ENCODE assay signal across 8 cellular contexts in genomic region chr11:117232911-117233409, GRCh38. TPM values are rescaled to one million over a fixed set of nuclear protein-coding genes. Genes with fewer than 3 reads are reported as not detected.
DNase-seq lines count a peak whose midpoint lies in the region; ATAC-seq and TF ChIP-seq lines count a peak whose summit lies in the region.

No MANE protein-coding gene starts in this region.

- intact Hi-C loops in body of pancreas (cut with DNase I) = no loop called here
- intact Hi-C loops in stomach (cut with DNase I; ENCODE audit: low total_unique reads) = loop anchor here (10.0 kb wide), 1 partner anchor 82 kb away; the partner anchor contains the start of gene BACE1

- 1 to 2% methylated on average over 4 to 16 of the region's 27 CpGs for WGBS in body of pancreas, 2 donors
- WGBS in stomach, 5 donors = 0 to 2% (median 1%) methylated on average over 17 to 27 of the region's 27 CpGs

- H3K36me3 ChIP-seq in body of pancreas (replicated peaks in 1 of 2; ENCODE audit: insufficient read depth in 1 of 2, low read depth in 2 of 2) (peaks cover 0 to 6% of the 10 kb centered on the region in 2 donors), kidney epithelial cell (ENCODE audit: control insufficient read depth, insufficient read depth, low read length) (no peaks in the 10 kb centered on the region), stomach (peaks cover 17 to 34% (median 25%) of the 10 kb centered on the region in 4 donors)

- TF ChIP-seq CTCF in LNCaP clone FGC (IDR thresholded peaks at IDR 0.05; ENCODE audit: control insufficient read depth, extremely low read depth, insufficient read depth) (no peak), body of pancreas (IDR thresholded peaks at IDR 0.05) (no peak), kidney epithelial cell (IDR thresholded peaks at IDR 0.05; ENCODE audit: insufficient read depth, low read length, poor library complexity, severe bottlenecking) (no peak), stomach (IDR thresholded peaks at IDR 0.05) (no peak)

- H3K27me3 ChIP-seq in body of pancreas = no peaks in the 10 kb centered on the region
- H3K27me3 ChIP-seq in kidney epithelial cell (ENCODE audit: control insufficient read depth, insufficient read depth, low read length) = no peaks in the 10 kb centered on the region
- no peaks in the 10 kb centered on the region for H3K27me3 ChIP-seq in stomach

- TF ChIP-seq EP300 in stomach (IDR thresholded peaks at IDR 0.05) = no peak

- peak overlapping the region; percentile 66 to 95 (median 88) for H3K27ac ChIP-seq in body of pancreas
- peak overlapping the region; percentile 69 to 98 (median 96) for H3K27ac ChIP-seq in stomach

- H3K4me3 ChIP-seq in LNCaP clone FGC (ENCODE audit: low read depth, low read length) (peak overlapping the region; percentile 96), body of pancreas (peak overlapping the region; percentile 82 to 96), kidney epithelial cell (ENCODE audit: low read depth, low read length) (peak overlapping the region; percentile 96), stomach (peak overlapping the region; percentile 64 to 93 (median 80))

- H3K4me1 ChIP-seq in body of pancreas (peaks cover 36% of the 10 kb centered on the region), stomach (peaks cover 27 to 47% (median 42%) of the 10 kb centered on the region in 4 donors)

- TF ChIP-seq POLR2A in body of pancreas (IDR thresholded peaks at IDR 0.05) = no peak
- no peak for TF ChIP-seq POLR2A in stomach (IDR thresholded peaks at IDR 0.05)

- ATAC-seq in body of pancreas = no peak
- ATAC-seq in GM18519 (IDR thresholded peaks at IDR 0.05; ENCODE audit: low FRiP score, unreplicated experiment) = no peak
- no peak for ATAC-seq in HG03175 (IDR thresholded peaks at IDR 0.05; ENCODE audit: unreplicated experiment)

- DNase-seq in ELR (ENCODE audit: low read depth) (peak; percentile 19), LNCaP clone FGC (ENCODE audit: low read depth) (no peak), body of pancreas (peak in 2 of 4 donors; percentile 18 to 49), kidney epithelial cell (ENCODE audit: low read depth) (no peak), stomach (no peak)
- no peak for DNase-seq in NK-92 treated with Interleukin-12 subunit alpha and Interleukin-12 subunit beta, amount 100 ng/mL, for 24 hours (lab: John Stamatoyannopoulos, UW)

- H3K9me3 ChIP-seq in body of pancreas = no peaks in the 10 kb centered on the region
- no peaks in the 10 kb centered on the region for H3K9me3 ChIP-seq in stomach

RNA-seq across cellular contexts. Expression of gene RNF214, which starts 0.5 kb away (rescaled TPM):
- 10 to 100 TPM; 10.2 to 12.5 TPM for total RNA-seq in body of pancreas
- total RNA-seq in kidney epithelial cell = 11.7 and 14.0 TPM in 2 replicates
- total RNA-seq in stomach = 10 to 100 TPM in 4 of 5 donors, 1 to 10 TPM in 1; 6.7 to 21.6 (median 13.8) TPM
- 10 to 100 TPM in 1 of 3 donors, 1 to 10 TPM in 2; 6.8 to 11.2 (median 8.0) TPM for polyA plus RNA-seq in stomach

RNA-seq across cellular contexts. Expression of gene PCSK7, which starts 1.1 kb away (rescaled TPM):
- total RNA-seq in body of pancreas = 10 to 100 TPM; 25.9 to 86.0 TPM
- 38.3 and 51.8 TPM in 2 replicates for total RNA-seq in kidney epithelial cell
- 100 to 1,000 TPM in 3 of 5 donors, 10 to 100 TPM in 2; 64.8 to 232 (median 139) TPM for total RNA-seq in stomach
- 10 to 100 TPM; 14.1 to 23.6 (median 20.4) TPM for polyA plus RNA-seq in stomach

RNA-seq across cellular contexts. Expression of gene TAGLN, which starts 33.8 kb away (rescaled TPM):
- total RNA-seq in body of pancreas = 100 to 1,000 TPM; 124 to 372 TPM
- 1,785 and 1,816 TPM in 2 replicates for total RNA-seq in kidney epithelial cell
- total RNA-seq in stomach = 1,000 to 10,000 TPM in 4 of 5 donors, 100 to 1,000 TPM in 1; 730 to 3,801 (median 2,320) TPM
- polyA plus RNA-seq in stomach = 1,000 to 10,000 TPM in 2 of 3 donors, 100 to 1,000 TPM in 1; 575 to 2,971 (median 1,072) TPM

RNA-seq across cellular contexts. Expression of gene SIDT2, which starts 54.4 kb away (rescaled TPM):
- total RNA-seq in body of pancreas (10 to 100 TPM; 42.0 to 88.7 TPM), kidney epithelial cell (12.9 and 14.6 TPM in 2 replicates), stomach (100 to 1,000 TPM in 3 of 5 donors, 10 to 100 TPM in 2; 15.1 to 310 (median 132) TPM)
- 10 to 100 TPM; 16.9 to 39.4 (median 24.3) TPM for polyA plus RNA-seq in stomach

RNA-seq across cellular contexts. Expression of gene BACE1-AS, which starts 58.2 kb away (rescaled TPM):
- total RNA-seq in body of pancreas (1 to 10 TPM; 5.3 to 6.0 TPM), kidney epithelial cell (4.9 and 5.9 TPM in 2 replicates), stomach (1 to 10 TPM; 1.8 to 7.6 (median 5.5) TPM)
- 1 to 10 TPM; 1.5 to 8.0 (median 2.9) TPM for polyA plus RNA-seq in stomach
